36 cellular contexts compared by ENCODE assay signal in genomic region chr1:70278710-70279109, GRCh38.
"Had no signal": no experiment of that assay in that cellular context is flagged by ENCODE, and none has a peak within 500 bp of the region (broad histone marks: within the 10 kb centered on the region; RNA-seq: fewer than 3 reads in every experiment).

No MANE protein-coding gene starts in this region.

- H3K4me1 ChIP-seq: ascending aorta, Peyer's patch, SJSA1 had no signal

- H3K9me3 Mint-ChIP-seq: activated CD4-positive, alpha-beta T cell treated with anti-CD3 and anti-CD28 coated beads, Interleukin-2, amount 10 ng/mL, durations not matched to agents 7 days and 5 days; activated naive CD4-positive, alpha-beta T cell treated with anti-CD3 and anti-CD28 coated beads, Interleukin-2, amount 50 U/mL, for 24 hours; activated naive CD8-positive, alpha-beta T cell treated with anti-CD3 and anti-CD28 coated beads, Interleukin-2, amount 10 ng/mL, durations not matched to agents 7 days and 5 days; activated T-helper 2 cell treated with anti-CD3 and anti-CD28 coated beads, Interferon-gamma antibody, Interleukin-2, Interleukin-4, amounts not matched to agents 10 μg/mL and 5 μg/mL and 100 μg/mL, durations not matched to agents 14 hours and 24 hours and 36 hours; central memory CD8-positive, alpha-beta T cell; T-helper 1 cell treated with Interleukin-12 subunit alpha and Interleukin-12 subunit beta and Interleukin-4 antibody, amounts not matched to agents 30 μg/mL and 1 μg/mL, for 36 hours; T-helper 2 cell treated with Interferon-gamma antibody and Interleukin-4, amounts not matched to agents 5 μg/mL and 100 μg/mL, for 36 hours had no signal

- H3K27ac Mint-ChIP-seq: activated CD4-positive, alpha-beta T cell treated with anti-CD3 and anti-CD28 coated beads for 36 hours; activated CD8-positive, alpha-beta T cell treated with anti-CD3 and anti-CD28 coated beads, Interleukin-2, amount 10 ng/mL, durations not matched to agents 7 days and 5 days; activated naive CD4-positive, alpha-beta T cell treated with anti-CD3 and anti-CD28 coated beads, Interleukin-2, amount 50 U/mL, for 24 hours; activated T-helper 2 cell treated with anti-CD3 and anti-CD28 coated beads, Interferon-gamma antibody, Interleukin-2, Interleukin-4, amounts not matched to agents 10 μg/mL and 5 μg/mL and 100 μg/mL, durations not matched to agents 14 hours and 24 hours and 36 hours; T-helper 1 cell treated with Interleukin-12 subunit alpha and Interleukin-12 subunit beta and Interleukin-4 antibody, amounts not matched to agents 30 μg/mL and 1 μg/mL, for 36 hours; T-helper 2 cell treated with Interferon-gamma antibody and Interleukin-4, amounts not matched to agents 5 μg/mL and 100 μg/mL, for 36 hours had no signal

- ATAC-seq: activated CD4-positive, alpha-beta T cell treated with anti-CD3 and anti-CD28 coated beads for 36 hours; activated CD4-positive, CD25-positive, alpha-beta regulatory T cell treated with anti-CD3 and anti-CD28 coated beads, Interleukin-2, amount 50 U/mL, for 24 hours; activated CD8-positive, alpha-beta T cell treated with anti-CD3 and anti-CD28 coated beads, Interleukin-2, amount 10 ng/mL, durations not matched to agents 7 days and 5 days; PC-3 had no signal

- DNase-seq: activated CD4-positive, alpha-beta T cell treated with anti-CD3 and anti-CD28 coated beads for 36 hours; activated CD4-positive, alpha-beta T cell treated with anti-CD3 and anti-CD28 coated beads, Interleukin-2, amount 10 ng/mL, durations not matched to agents 7 days and 5 days; activated CD4-positive, alpha-beta T cell treated with anti-CD3 and anti-CD28 coated beads, Interleukin-2, amount 50 U/mL, for 48 hours; activated CD8-positive, alpha-beta T cell treated with anti-CD3 and anti-CD28 coated beads, Interleukin-2, amount 10 ng/mL, durations not matched to agents 7 days and 5 days; activated gamma-delta T cell; activated naive CD4-positive, alpha-beta T cell treated with Interleukin-2 at 50 U/mL for 16 hours; activated naive CD8-positive, alpha-beta T cell treated with anti-CD3 and anti-CD28 coated beads, Interleukin-2, amount 10 ng/mL, durations not matched to agents 7 days and 5 days; amygdala; MM.1S; MV-4-11; NCI-H1092; NCI-H146; NCI-H187; NCI-H2029 treated with DMSO at 0.1 percent for 48 hours; NCI-H2107; NCI-H2171; NCI-H510A; NCI-H526; NCI-H748 treated with DMSO at 0.1 percent for 48 hours; NK-92 treated with Interleukin-12 subunit alpha and Interleukin-12 subunit beta, amount 100 ng/mL, for 24 hours; PC-3; Peyer's patch; RPMI8226; SHP77 treated with DMSO at 0.1 percent for 48 hours; SK-N-SH had no signal

- FAIRE-seq: TTC549 had no signal

- H3K27me3 Mint-ChIP-seq: activated CD4-positive, alpha-beta T cell treated with anti-CD3 and anti-CD28 coated beads for 36 hours; activated CD4-positive, alpha-beta T cell treated with anti-CD3 and anti-CD28 coated beads, Interleukin-2, amount 10 ng/mL, durations not matched to agents 7 days and 5 days; activated naive CD4-positive, alpha-beta T cell treated with anti-CD3 and anti-CD28 coated beads, Interleukin-2, amount 50 U/mL, for 24 hours; activated naive CD8-positive, alpha-beta T cell treated with anti-CD3 and anti-CD28 coated beads, Interleukin-2, amount 10 ng/mL, durations not matched to agents 7 days and 5 days; central memory CD8-positive, alpha-beta T cell had no signal

- H3K27me3 ChIP-seq: ascending aorta, cardiac muscle cell, Peyer's patch, SJSA1 had no signal

- H3K27ac ChIP-seq: ascending aorta, cardiac muscle cell, KMS-11, Peyer's patch, SJSA1 had no signal

- H3K9me2 ChIP-seq: SK-N-SH had no signal

- H3K4me1 Mint-ChIP-seq: activated CD4-positive, alpha-beta T cell treated with anti-CD3 and anti-CD28 coated beads, Interleukin-2, amount 10 ng/mL, durations not matched to agents 7 days and 5 days; activated naive CD4-positive, alpha-beta T cell treated with anti-CD3 and anti-CD28 coated beads, Interleukin-2, amount 50 U/mL, for 24 hours; activated naive CD8-positive, alpha-beta T cell treated with anti-CD3 and anti-CD28 coated beads, Interleukin-2, amount 10 ng/mL, durations not matched to agents 7 days and 5 days; central memory CD8-positive, alpha-beta T cell had no signal

- H3K4me3 ChIP-seq: ascending aorta, cardiac muscle cell, Peyer's patch, SJSA1 had no signal

- H3K9me3 ChIP-seq: ascending aorta, Peyer's patch, SJSA1, SK-N-SH had no signal

- H3K4me3 Mint-ChIP-seq: activated CD4-positive, alpha-beta T cell treated with anti-CD3 and anti-CD28 coated beads for 36 hours; activated CD4-positive, alpha-beta T cell treated with anti-CD3 and anti-CD28 coated beads, Interleukin-2, amount 10 ng/mL, durations not matched to agents 7 days and 5 days; activated CD8-positive, alpha-beta T cell treated with anti-CD3 and anti-CD28 coated beads, Interleukin-2, amount 10 ng/mL, durations not matched to agents 7 days and 5 days; activated naive CD4-positive, alpha-beta T cell treated with anti-CD3 and anti-CD28 coated beads, Interleukin-2, amount 50 U/mL, for 24 hours; activated naive CD8-positive, alpha-beta T cell treated with anti-CD3 and anti-CD28 coated beads, Interleukin-2, amount 10 ng/mL, durations not matched to agents 7 days and 5 days; central memory CD8-positive, alpha-beta T cell; T-helper 1 cell treated with Interleukin-12 subunit alpha and Interleukin-12 subunit beta and Interleukin-4 antibody, amounts not matched to agents 30 μg/mL and 1 μg/mL, for 36 hours; T-helper 2 cell treated with Interferon-gamma antibody and Interleukin-4, amounts not matched to agents 5 μg/mL and 100 μg/mL, for 36 hours had no signal

- H3K4me2 ChIP-seq: KMS-11, SK-N-SH had no signal
